In the genomic region with DNA sequence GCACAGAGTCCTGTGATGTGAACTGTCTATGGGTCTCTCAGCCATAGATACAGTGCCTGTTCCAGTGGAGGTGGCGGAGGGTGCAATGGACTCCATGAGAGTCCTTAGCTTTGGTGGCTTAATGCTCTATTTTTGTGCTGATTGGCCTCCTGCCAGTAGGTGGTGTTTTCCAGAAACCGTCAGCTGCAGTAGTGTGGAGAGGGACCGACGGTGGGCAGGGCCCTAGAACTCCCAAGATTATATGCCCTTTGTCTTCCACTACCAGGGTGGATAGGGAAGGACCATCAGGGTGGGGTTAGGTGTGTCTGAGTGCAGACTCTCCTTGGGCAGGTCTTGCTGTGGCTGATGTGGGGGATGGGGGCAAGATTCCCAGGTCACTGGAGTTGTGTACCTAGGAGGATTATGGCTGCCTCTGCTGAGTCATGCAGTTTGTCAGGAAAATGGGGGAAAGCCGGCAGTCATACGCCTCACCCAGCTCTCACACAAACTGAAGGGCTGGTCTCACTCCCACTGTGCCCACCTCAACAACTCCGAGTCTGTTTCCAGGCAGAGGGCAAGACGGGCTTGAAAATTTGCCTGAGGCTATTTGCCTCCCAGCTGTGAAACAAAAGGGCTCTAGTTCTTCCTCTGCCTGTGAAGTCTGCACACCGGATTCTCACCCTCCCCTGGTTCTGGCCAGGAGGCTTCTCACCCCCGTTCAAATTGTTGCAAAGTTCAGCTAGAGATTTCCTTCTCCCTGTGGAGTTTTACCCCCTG, we compare ENCODE assay signal across 14 cellular contexts.
"Had no signal": no experiment of that assay in that cellular context is flagged by ENCODE, and none has a peak within 500 bp of the region (broad histone marks: within the 10 kb centered on the region; RNA-seq: fewer than 3 reads in every experiment).

No MANE protein-coding gene starts in this region.

- H3K36me3 ChIP-seq: tibial nerve had no signal

- DNase-seq: activated T-cell treated with anti-CD3 and anti-CD28 coated beads, Interleukin-2, amount 50 U/mL, for 1 hour; caudate nucleus; cortex of kidney; effector CD8-positive, alpha-beta T cell; hippocampal formation; kidney glomerular epithelial cell; naive B cell; nucleus accumbens; right cardiac atrium; T-helper 2 cell had no signal

- ATAC-seq: right cardiac atrium; stimulated activated memory B cell treated with anti-CD40 and anti-IgM and Interleukin-4, amounts not matched to agents 10 μg/mL and 1 μg/mL and 100 μg/mL, for 72 hours had no signal

- H3K27me3 ChIP-seq: tibial nerve had no signal

- H3K4me3 ChIP-seq: lung, tibial nerve had no signal

- H3K27ac ChIP-seq: epithelial cell of prostate, tibial nerve had no signal

- H3K4me1 ChIP-seq: tibial nerve had no signal
